Comparison of ENCODE assay signal across 3 cellular contexts in genomic region chr5:43423086-43423485, GRCh38. TPM values are rescaled to one million over a fixed set of nuclear protein-coding genes. Genes with fewer than 3 reads are reported as not detected.
"Had no signal": no experiment of that assay in that cellular context is flagged by ENCODE, and none has a peak within 500 bp of the region (broad histone marks: within the 10 kb centered on the region; RNA-seq: fewer than 3 reads in every experiment).

No MANE protein-coding gene starts in this region.

RNA-seq across cellular contexts. Expression of gene CCL28, which starts 10.9 kb away (rescaled TPM):
- total RNA-seq: H4, H7, HepG2 had no signal
